16 cellular contexts compared by ENCODE assay signal in the genomic region with DNA sequence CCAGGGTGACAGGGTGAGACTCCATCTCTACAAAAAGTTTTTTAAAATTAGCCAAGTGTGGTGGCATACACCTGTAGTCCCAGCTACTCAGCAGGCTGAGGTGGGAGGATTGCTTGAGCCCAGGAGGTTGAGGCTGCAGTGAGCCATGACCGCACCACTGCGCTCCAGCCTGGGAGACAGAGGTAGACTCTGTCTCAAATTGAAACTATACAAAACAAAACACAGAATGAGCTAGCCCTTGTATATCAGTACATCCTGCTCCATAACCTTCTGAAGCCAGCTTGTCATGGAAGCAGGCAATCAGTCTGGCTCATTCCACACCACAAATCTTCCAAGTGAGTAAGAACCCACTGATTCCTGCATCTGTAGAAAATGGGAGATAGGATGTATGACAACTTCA. TPM values are rescaled to one million over a fixed set of nuclear protein-coding genes. Genes with fewer than 3 reads are reported as not detected.
DNase-seq lines count a peak whose midpoint lies in the region; ATAC-seq and TF ChIP-seq lines count a peak whose summit lies in the region.
"Had no signal": no experiment of that assay in that cellular context is flagged by ENCODE, and none has a peak within 500 bp of the region (broad histone marks: within the 10 kb centered on the region; RNA-seq: fewer than 3 reads in every experiment).

No MANE protein-coding gene starts in this region.

- TF ChIP-seq POLR2A in right lobe of liver (IDR thresholded peaks at IDR 0.05) = no peak

- H3K27ac ChIP-seq in right lobe of liver = peak overlapping the region; percentile 16 to 85 (median 81)
- H3K27ac ChIP-seq: brain microvascular endothelial cell, KMS-11, left ventricle myocardium inferior had no signal

- no peak for TF ChIP-seq CTCF in right lobe of liver (IDR thresholded peaks at IDR 0.05)

- H3K36me3 ChIP-seq in right lobe of liver = no peaks in the 10 kb centered on the region
- H3K36me3 ChIP-seq: brain microvascular endothelial cell, left ventricle myocardium inferior had no signal

- H3K4me1 ChIP-seq in right lobe of liver = peaks cover 0 to 44% (median 6%) of the 10 kb centered on the region in 4 donors
- H3K4me1 ChIP-seq: left ventricle myocardium inferior had no signal

- ATAC-seq in GM18517 (IDR thresholded peaks at IDR 0.05; ENCODE audit: unreplicated experiment) (peak; percentile 77), GM21619 (IDR thresholded peaks at IDR 0.05; ENCODE audit: unreplicated experiment) (peak; percentile 89), HG03342 (IDR thresholded peaks at IDR 0.05; ENCODE audit: unreplicated experiment) (peak; percentile 76), right lobe of liver (no peak)
- ATAC-seq: activated CD8-positive, alpha-beta memory T cell treated with anti-CD3 and anti-CD28 coated beads, Interleukin-2, amount 10 ng/mL, durations not matched to agents 7 days and 5 days had no signal

- no peak overlapping the region for H3K4me3 ChIP-seq in right lobe of liver
- H3K4me3 ChIP-seq: left ventricle myocardium inferior had no signal

- H3K27me3 ChIP-seq in right lobe of liver = no peaks in the 10 kb centered on the region
- H3K27me3 ChIP-seq: brain microvascular endothelial cell had no signal

- no peaks in the 10 kb centered on the region for H3K9me3 ChIP-seq in right lobe of liver
- H3K9me3 ChIP-seq: left ventricle myocardium inferior had no signal

- WGBS in right lobe of liver (ENCODE audit: insufficient coverage, low coverage, low lambda C conversion rate, missing lambda C conversion rate) = 80% methylated on average over 1 of the region's 2 CpGs

- intact Hi-C loops in right lobe of liver (cut with DNase I) = no loop called here

- DNase-seq in right lobe of liver (no peak), SKM-1 treated with dmso at 0.1 percent for 144 hours (lab: John Stamatoyannopoulos, UW; ENCODE audit: unreplicated experiment) (no peak), DMS79 treated with DMSO at 0.1 percent for 48 hours (lab: John Stamatoyannopoulos, UW) (no peak), RPMI8226 (no peak)
- DNase-seq: activated B cell treated with CpG ODN at 0.5 μM for 24 hours; activated CD8-positive, alpha-beta memory T cell treated with anti-CD3 and anti-CD28 coated beads, Interleukin-2, amount 10 ng/mL, durations not matched to agents 7 days and 5 days; brain microvascular endothelial cell; DMS79; HCEC 1CT; left ventricle myocardium inferior; naive thymus-derived CD4-positive, alpha-beta T cell; NCI-H524 treated with DMSO at 0.1 percent for 48 hours had no signal

RNA-seq across cellular contexts. Expression of a gene that starts 49.0 kb away (rescaled TPM):
- 10 to 100 TPM; 25.5 to 53.6 (median 33.0) TPM for total RNA-seq in right lobe of liver

Comparison
In these comparisons a context has a peak if more than half of its experiments do, and no peak if none do; other contexts are left out.
1. ATAC-seq: peak in GM18517 (single experiment), GM21619 (single experiment) and HG03342 (single experiment); none in right lobe of liver (0 of 4).